ENCODE assay signal across 18 cellular contexts in the genomic region with DNA sequence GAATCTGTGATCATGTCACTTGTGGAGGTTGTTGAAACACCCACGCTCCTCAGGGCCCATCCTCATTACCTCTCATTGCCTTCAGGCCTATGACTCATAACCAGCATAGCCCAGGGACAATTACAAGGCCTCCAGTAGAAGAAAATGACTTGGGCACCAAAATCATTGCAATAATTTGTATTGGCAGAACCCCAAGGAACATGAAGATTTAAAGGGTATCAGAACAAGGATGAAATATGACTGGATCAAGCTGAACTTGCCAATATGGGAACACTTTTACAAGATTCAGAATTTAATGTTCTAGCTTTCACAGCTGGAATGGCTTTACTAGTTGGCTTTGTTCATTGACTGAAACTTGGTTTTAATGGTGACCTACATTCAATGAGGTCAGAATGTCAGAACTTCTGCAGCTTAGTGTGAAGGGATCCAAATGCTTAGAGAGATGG.
"Had no signal": no experiment of that assay in that cellular context is flagged by ENCODE, and none has a peak within 500 bp of the region (broad histone marks: within the 10 kb centered on the region; RNA-seq: fewer than 3 reads in every experiment).

No MANE protein-coding gene starts in this region.

- DNase-seq: activated CD4-positive, alpha-beta memory T cell treated with anti-CD3 and anti-CD28 coated beads for 36 hours; activated CD4-positive, alpha-beta T cell treated with anti-CD3 and anti-CD28 coated beads for 1 hour; activated gamma-delta T cell treated with Interleukin-2 at 50 U/mL for 16 hours; activated naive CD8-positive, alpha-beta T cell treated with anti-CD3 and anti-CD28 coated beads for 36 hours; activated T-cell treated with anti-CD3 and anti-CD28 coated beads, Interleukin-2, amount 50 U/mL, for 72 hours; anterior cingulate cortex; dorsolateral prefrontal cortex; hypothalamus; midbrain; naive B cell; posterior cingulate gyrus; sigmoid colon; stimulated activated CD4-positive, alpha-beta T cell treated with anti-CD3 and anti-CD28 coated beads, Interleukin-12 subunit alpha, Interleukin-12 subunit beta, amount 100 ng/mL, for 4 hours; stimulated activated naive CD4-positive, alpha-beta T cell; upper lobe of right lung had no signal

- H3K4me1 ChIP-seq: sigmoid colon, upper lobe of right lung had no signal

- H3K4me1 Mint-ChIP-seq: activated naive CD8-positive, alpha-beta T cell treated with anti-CD3 and anti-CD28 coated beads for 36 hours; naive B cell had no signal

- H3K27me3 Mint-ChIP-seq: activated naive CD8-positive, alpha-beta T cell treated with anti-CD3 and anti-CD28 coated beads for 36 hours had no signal

- H3K27me3 ChIP-seq: dorsolateral prefrontal cortex, sigmoid colon, upper lobe of right lung had no signal

- H3K9me3 ChIP-seq: upper lobe of right lung had no signal

- H3K27ac Mint-ChIP-seq: activated CD4-positive, alpha-beta memory T cell treated with anti-CD3 and anti-CD28 coated beads for 36 hours; activated naive CD8-positive, alpha-beta T cell treated with anti-CD3 and anti-CD28 coated beads for 36 hours; activated T-cell treated with anti-CD3 and anti-CD28 coated beads, Interleukin-2, amount 50 U/mL, for 72 hours; naive B cell had no signal

- H3K36me3 ChIP-seq: sigmoid colon, upper lobe of right lung had no signal

- ATAC-seq: activated T-cell treated with anti-CD3 and anti-CD28 coated beads, Interleukin-2, amount 50 U/mL, for 72 hours; esophagus mucosa; upper lobe of right lung had no signal

- FAIRE-seq: endometrium had no signal

- H3K4me3 ChIP-seq: dorsolateral prefrontal cortex, lung, sigmoid colon, upper lobe of right lung had no signal

- H3K4me3 Mint-ChIP-seq: activated CD4-positive, alpha-beta memory T cell treated with anti-CD3 and anti-CD28 coated beads for 36 hours; activated naive CD8-positive, alpha-beta T cell treated with anti-CD3 and anti-CD28 coated beads for 36 hours; activated T-cell treated with anti-CD3 and anti-CD28 coated beads, Interleukin-2, amount 50 U/mL, for 72 hours; naive B cell had no signal

- H3K36me3 Mint-ChIP-seq: activated CD4-positive, alpha-beta memory T cell treated with anti-CD3 and anti-CD28 coated beads for 36 hours; activated naive CD8-positive, alpha-beta T cell treated with anti-CD3 and anti-CD28 coated beads for 36 hours; naive B cell had no signal

- H3K27ac ChIP-seq: dorsolateral prefrontal cortex, upper lobe of right lung had no signal
